In the genomic region with DNA sequence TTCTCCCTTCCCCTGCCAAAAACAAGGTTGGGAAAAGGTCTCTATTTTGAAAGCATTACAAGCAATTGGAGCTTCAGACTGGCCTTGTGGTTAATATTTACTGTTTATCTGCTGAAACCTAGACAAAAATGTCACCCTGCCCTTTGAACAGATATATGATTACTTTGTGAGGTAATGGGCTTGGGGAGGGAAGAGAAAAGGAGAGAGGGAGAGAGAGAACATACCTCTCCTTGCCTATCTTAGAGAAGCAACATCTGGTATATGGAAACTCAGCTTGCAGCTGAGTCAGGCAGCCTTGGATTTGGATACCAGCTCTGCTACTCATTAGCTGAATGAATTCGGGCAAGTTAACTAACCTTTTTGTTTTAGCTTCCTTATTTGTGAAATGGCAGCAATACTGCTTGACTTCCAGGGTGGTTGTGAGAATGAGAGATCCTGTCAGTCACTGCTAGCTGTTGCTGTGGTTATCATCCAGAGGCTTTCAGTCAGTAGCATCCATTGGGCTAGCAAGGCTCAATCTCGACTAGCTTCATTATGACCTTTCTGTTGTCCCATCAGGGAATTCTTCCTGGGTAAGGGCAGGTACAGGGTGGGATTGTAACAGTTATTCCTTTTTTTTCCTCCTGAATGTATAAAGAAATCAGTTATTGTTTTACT, we compare ENCODE assay signal across 1 cellular context.
TF ChIP-seq lines count a peak whose summit lies in the region.

No MANE protein-coding gene starts in this region.

TF ChIP-seq in IMR-90, 13 proteins besides CTCF, POLR2A, EP300 and RAD21 (continued from another document):
- TF ChIP-seq MAZ (IDR thresholded peaks at IDR 0.05; ENCODE audit: borderline replicate concordance, low read depth, low read length) (no peak), CHD1 (IDR thresholded peaks at IDR 0.05; ENCODE audit: low read depth, low read length) (no peak), SMC3 (IDR thresholded peaks at IDR 0.05; ENCODE audit: low read depth, low read length) (no peak), MAFK (IDR thresholded peaks at IDR 0.05; ENCODE audit: low read depth, low read length) (no peak)
- TF ChIP-seq, protein P1, sequence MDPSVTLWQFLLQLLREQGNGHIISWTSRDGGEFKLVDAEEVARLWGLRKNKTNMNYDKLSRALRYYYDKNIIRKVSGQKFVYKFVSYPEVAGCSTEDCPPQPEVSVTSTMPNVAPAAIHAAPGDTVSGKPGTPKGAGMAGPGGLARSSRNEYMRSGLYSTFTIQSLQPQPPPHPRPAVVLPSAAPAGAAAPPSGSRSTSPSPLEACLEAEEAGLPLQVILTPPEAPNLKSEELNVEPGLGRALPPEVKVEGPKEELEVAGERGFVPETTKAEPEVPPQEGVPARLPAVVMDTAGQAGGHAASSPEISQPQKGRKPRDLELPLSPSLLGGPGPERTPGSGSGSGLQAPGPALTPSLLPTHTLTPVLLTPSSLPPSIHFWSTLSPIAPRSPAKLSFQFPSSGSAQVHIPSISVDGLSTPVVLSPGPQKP (IDR thresholded peaks at IDR 0.05; ENCODE audit: borderline replicate concordance, low read depth, low read length), result no peak
TF ChIP-seq in IMR-90: peak in this region for 0.
